1 cellular context compared by ENCODE assay signal in the genomic region with DNA sequence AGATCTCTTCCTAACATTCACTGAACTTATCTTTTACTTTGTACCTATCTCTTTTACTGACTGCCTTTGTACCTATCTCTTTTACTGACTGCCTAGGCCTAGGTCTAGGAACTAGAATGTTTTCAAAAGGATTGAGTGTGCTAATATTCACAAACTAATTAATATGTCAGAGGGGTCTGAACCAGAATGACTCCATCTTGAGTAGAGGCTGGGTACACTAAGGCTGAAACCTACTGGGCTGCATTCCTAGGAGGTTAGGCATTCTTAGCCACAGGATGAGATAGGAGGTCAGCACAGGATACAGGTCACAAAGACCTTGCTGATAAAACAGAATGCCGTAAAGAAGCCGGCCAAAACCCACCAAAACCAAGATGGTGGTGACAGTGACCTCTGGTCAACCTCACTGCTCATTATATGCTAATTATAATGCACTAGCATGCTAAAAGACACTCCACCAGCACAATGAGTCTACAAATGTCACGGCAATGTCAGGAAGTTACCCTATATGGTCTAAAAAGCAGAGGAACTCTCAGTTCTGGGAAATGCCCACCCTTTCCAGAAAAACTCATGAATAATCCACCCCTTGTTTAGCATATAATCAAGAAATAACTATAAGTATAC.
A peak's percentile ranks its signal among the peaks of the same experiment; 100 is the strongest.
TF ChIP-seq lines count a peak whose summit lies in the region.

No MANE protein-coding gene starts in this region.

TF ChIP-seq in K562, 482 proteins besides CTCF, POLR2A, EP300 and RAD21 (continues in another document):
- TF ChIP-seq TRIM24 (IDR thresholded peaks at IDR 0.05): no peak
- peak; percentile 39; the same call in 1 of the 2 replicates for TF ChIP-seq DPF2 (IDR thresholded peaks at IDR 0.05)
- no peak for TF ChIP-seq ZNF217 (CRISPR knock-in tag; IDR thresholded peaks at IDR 0.05)
- TF ChIP-seq BCOR (IDR thresholded peaks at IDR 0.05): no peak
- TF ChIP-seq RFX5 (IDR thresholded peaks at IDR 0.05; ENCODE audit: low read depth, low read length): no peak
- TF ChIP-seq, protein P1, sequence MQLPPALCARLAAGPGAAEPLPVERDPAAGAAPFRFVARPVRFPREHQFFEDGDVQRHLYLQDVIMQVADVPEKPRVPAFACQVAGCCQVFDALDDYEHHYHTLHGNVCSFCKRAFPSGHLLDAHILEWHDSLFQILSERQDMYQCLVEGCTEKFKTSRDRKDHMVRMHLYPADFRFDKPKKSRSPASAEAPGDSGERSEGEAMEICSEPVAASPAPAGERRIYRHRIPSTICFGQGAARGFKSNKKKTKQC (CRISPR knock-in tag; IDR thresholded peaks at IDR 0.05): no peak
- TF ChIP-seq, protein P2, sequence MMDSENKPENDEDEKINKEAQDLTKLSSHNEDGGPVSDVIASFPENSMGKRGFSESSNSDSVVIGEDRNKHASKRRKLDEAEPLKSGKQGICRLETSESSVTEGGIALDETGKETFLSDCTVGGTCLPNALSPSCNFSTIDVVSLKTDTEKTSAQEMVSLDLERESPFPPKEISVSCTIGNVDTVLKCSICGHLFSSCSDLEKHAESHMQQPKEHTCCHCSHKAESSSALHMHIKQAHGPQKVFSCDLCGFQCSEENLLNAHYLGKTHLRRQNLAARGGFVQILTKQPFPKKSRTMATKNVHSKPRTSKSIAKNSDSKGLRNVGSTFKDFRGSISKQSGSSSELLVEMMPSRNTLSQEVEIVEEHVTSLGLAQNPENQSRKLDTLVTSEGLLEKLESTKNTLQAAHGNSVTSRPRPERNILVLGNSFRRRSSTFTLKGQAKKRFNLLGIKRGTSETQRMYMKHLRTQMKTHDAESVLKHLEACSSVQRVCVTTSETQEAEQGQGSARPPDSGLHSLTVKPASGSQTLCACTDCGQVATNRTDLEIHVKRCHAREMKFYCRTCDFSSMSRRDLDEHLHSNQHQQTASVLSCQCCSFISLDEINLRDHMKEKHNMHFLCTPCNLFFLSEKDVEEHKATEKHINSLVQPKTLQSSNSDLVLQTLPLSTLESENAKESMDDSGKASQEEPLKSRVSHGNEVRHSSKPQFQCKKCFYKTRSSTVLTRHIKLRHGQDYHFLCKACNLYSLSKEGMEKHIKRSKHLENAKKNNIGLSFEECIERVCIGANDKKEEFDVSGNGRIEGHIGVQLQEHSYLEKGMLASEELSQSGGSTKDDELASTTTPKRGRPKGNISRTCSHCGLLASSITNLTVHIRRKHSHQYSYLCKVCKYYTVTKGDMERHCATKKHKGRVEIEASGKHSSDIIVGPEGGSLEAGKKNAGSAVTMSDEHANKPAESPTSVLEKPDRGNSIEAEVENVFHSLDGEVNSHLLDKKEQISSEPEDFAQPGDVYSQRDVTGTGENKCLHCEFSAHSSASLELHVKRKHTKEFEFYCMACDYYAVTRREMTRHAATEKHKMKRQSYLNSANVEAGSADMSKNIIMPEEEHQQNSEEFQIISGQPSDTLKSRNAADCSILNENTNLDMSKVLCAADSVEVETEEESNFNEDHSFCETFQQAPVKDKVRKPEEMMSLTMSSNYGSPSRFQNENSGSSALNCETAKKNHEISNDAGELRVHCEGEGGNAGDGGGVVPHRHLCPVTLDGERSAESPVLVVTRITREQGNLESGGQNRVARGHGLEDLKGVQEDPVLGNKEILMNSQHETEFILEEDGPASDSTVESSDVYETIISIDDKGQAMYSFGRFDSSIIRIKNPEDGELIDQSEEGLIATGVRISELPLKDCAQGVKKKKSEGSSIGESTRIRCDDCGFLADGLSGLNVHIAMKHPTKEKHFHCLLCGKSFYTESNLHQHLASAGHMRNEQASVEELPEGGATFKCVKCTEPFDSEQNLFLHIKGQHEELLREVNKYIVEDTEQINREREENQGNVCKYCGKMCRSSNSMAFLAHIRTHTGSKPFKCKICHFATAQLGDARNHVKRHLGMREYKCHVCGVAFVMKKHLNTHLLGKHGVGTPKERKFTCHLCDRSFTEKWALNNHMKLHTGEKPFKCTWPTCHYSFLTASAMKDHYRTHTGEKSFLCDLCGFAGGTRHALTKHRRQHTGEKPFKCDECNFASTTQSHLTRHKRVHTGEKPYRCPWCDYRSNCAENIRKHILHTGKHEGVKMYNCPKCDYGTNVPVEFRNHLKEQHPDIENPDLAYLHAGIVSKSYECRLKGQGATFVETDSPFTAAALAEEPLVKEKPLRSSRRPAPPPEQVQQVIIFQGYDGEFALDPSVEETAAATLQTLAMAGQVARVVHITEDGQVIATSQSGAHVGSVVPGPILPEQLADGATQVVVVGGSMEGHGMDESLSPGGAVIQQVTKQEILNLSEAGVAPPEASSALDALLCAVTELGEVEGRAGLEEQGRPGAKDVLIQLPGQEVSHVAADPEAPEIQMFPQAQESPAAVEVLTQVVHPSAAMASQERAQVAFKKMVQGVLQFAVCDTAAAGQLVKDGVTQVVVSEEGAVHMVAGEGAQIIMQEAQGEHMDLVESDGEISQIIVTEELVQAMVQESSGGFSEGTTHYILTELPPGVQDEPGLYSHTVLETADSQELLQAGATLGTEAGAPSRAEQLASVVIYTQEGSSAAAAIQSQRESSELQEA (IDR thresholded peaks at IDR 0.05; ENCODE audit: low read depth): no peak
- TF ChIP-seq HSF4 (CRISPR knock-in tag; IDR thresholded peaks at IDR 0.05; ENCODE audit: borderline replicate concordance): peak; percentile 98
- peak in 1 of 2 experiments; percentile 88; a peak in 2 of 4 replicates for TF ChIP-seq FOXA3 (CRISPR knock-in tag; conservative IDR thresholded peaks at IDR 0.05 in 1 of 2, IDR thresholded peaks at IDR 0.05 in 1 of 2)
- no peak for TF ChIP-seq SRSF3 (IDR thresholded peaks at IDR 0.05; ENCODE audit: insufficient read depth, low read length)
- TF ChIP-seq IFI16 (CRISPR knock-in tag; IDR thresholded peaks at IDR 0.05): peak; percentile 99
- TF ChIP-seq ZNF316 (IDR thresholded peaks at IDR 0.05): peak; percentile 67
- TF ChIP-seq SMAD2 (IDR thresholded peaks at IDR 0.05; ENCODE audit: low read depth, low read length): no peak
- TF ChIP-seq EP400 (IDR thresholded peaks at IDR 0.05): no peak; the same call in none of the 2 replicates
- TF ChIP-seq, protein P3, sequence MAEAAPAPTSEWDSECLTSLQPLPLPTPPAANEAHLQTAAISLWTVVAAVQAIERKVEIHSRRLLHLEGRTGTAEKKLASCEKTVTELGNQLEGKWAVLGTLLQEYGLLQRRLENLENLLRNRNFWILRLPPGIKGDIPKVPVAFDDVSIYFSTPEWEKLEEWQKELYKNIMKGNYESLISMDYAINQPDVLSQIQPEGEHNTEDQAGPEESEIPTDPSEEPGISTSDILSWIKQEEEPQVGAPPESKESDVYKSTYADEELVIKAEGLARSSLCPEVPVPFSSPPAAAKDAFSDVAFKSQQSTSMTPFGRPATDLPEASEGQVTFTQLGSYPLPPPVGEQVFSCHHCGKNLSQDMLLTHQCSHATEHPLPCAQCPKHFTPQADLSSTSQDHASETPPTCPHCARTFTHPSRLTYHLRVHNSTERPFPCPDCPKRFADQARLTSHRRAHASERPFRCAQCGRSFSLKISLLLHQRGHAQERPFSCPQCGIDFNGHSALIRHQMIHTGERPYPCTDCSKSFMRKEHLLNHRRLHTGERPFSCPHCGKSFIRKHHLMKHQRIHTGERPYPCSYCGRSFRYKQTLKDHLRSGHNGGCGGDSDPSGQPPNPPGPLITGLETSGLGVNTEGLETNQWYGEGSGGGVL (CRISPR knock-in tag; IDR thresholded peaks at IDR 0.05): peak; percentile 98
- TF ChIP-seq FOXM1 (IDR thresholded peaks at IDR 0.05; ENCODE audit: low read depth): no peak; the same call in 1 of the 2 replicates
- TF ChIP-seq FOXM1 (CRISPR knock-in tag; IDR thresholded peaks at IDR 0.05; ENCODE audit: low read depth): no peak
- peak; percentile 59 for TF ChIP-seq DACH1 (IDR thresholded peaks at IDR 0.05; ENCODE audit: partially characterized antibody)
- TF ChIP-seq, protein P4, sequence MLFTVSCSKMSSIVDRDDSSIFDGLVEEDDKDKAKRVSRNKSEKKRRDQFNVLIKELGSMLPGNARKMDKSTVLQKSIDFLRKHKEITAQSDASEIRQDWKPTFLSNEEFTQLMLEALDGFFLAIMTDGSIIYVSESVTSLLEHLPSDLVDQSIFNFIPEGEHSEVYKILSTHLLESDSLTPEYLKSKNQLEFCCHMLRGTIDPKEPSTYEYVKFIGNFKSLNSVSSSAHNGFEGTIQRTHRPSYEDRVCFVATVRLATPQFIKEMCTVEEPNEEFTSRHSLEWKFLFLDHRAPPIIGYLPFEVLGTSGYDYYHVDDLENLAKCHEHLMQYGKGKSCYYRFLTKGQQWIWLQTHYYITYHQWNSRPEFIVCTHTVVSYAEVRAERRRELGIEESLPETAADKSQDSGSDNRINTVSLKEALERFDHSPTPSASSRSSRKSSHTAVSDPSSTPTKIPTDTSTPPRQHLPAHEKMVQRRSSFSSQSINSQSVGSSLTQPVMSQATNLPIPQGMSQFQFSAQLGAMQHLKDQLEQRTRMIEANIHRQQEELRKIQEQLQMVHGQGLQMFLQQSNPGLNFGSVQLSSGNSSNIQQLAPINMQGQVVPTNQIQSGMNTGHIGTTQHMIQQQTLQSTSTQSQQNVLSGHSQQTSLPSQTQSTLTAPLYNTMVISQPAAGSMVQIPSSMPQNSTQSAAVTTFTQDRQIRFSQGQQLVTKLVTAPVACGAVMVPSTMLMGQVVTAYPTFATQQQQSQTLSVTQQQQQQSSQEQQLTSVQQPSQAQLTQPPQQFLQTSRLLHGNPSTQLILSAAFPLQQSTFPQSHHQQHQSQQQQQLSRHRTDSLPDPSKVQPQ (CRISPR knock-in tag; IDR thresholded peaks at IDR 0.05; ENCODE audit: borderline replicate concordance): peak; percentile 98
- TF ChIP-seq DNMT1 (IDR thresholded peaks at IDR 0.05): 0 out of 2 replicates have a peak, but pooled peaks have one; percentile 52
- TF ChIP-seq, protein P5, sequence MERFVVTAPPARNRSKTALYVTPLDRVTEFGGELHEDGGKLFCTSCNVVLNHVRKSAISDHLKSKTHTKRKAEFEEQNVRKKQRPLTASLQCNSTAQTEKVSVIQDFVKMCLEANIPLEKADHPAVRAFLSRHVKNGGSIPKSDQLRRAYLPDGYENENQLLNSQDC (CRISPR knock-in tag; IDR thresholded peaks at IDR 0.05): 0 out of 2 replicates have a peak, but pooled peaks have one; percentile 81
- TF ChIP-seq GTF2A2 (tag; IDR thresholded peaks at IDR 0.05): peak; percentile 99
- no peak for TF ChIP-seq ZNF431 (CRISPR knock-in tag; IDR thresholded peaks at IDR 0.05)
- peak; percentile 55 for TF ChIP-seq HDAC3 (IDR thresholded peaks at IDR 0.05; ENCODE audit: borderline replicate concordance, partially characterized antibody)
- peak; percentile 72 for TF ChIP-seq ZFP36 (IDR thresholded peaks at IDR 0.05; ENCODE audit: low read depth, low read length, partially characterized antibody)
- TF ChIP-seq ELF1 (tag; IDR thresholded peaks at IDR 0.05): peak; percentile 76
- no peak for TF ChIP-seq ZKSCAN1 (IDR thresholded peaks at IDR 0.05; ENCODE audit: low read depth, low read length)
- peak; percentile 32 for TF ChIP-seq MAFK (IDR thresholded peaks at IDR 0.05; ENCODE audit: low read length)
- no peak for TF ChIP-seq YBX1 (IDR thresholded peaks at IDR 0.05)
- TF ChIP-seq ZNF165 (CRISPR knock-in tag; IDR thresholded peaks at IDR 0.05; ENCODE audit: borderline replicate concordance): peak; percentile 99
- peak; percentile 99 for TF ChIP-seq ZNF174 (CRISPR knock-in tag; IDR thresholded peaks at IDR 0.05)
- no peak for TF ChIP-seq CBX5 (IDR thresholded peaks at IDR 0.05; ENCODE audit: borderline replicate concordance, low read depth)
- TF ChIP-seq SMARCB1 (IDR thresholded peaks at IDR 0.05; ENCODE audit: insufficient read length, low read depth): no peak
- peak; percentile 64 for TF ChIP-seq EGR1 (conservative IDR thresholded peaks at IDR 0.05)
- TF ChIP-seq, protein P6, sequence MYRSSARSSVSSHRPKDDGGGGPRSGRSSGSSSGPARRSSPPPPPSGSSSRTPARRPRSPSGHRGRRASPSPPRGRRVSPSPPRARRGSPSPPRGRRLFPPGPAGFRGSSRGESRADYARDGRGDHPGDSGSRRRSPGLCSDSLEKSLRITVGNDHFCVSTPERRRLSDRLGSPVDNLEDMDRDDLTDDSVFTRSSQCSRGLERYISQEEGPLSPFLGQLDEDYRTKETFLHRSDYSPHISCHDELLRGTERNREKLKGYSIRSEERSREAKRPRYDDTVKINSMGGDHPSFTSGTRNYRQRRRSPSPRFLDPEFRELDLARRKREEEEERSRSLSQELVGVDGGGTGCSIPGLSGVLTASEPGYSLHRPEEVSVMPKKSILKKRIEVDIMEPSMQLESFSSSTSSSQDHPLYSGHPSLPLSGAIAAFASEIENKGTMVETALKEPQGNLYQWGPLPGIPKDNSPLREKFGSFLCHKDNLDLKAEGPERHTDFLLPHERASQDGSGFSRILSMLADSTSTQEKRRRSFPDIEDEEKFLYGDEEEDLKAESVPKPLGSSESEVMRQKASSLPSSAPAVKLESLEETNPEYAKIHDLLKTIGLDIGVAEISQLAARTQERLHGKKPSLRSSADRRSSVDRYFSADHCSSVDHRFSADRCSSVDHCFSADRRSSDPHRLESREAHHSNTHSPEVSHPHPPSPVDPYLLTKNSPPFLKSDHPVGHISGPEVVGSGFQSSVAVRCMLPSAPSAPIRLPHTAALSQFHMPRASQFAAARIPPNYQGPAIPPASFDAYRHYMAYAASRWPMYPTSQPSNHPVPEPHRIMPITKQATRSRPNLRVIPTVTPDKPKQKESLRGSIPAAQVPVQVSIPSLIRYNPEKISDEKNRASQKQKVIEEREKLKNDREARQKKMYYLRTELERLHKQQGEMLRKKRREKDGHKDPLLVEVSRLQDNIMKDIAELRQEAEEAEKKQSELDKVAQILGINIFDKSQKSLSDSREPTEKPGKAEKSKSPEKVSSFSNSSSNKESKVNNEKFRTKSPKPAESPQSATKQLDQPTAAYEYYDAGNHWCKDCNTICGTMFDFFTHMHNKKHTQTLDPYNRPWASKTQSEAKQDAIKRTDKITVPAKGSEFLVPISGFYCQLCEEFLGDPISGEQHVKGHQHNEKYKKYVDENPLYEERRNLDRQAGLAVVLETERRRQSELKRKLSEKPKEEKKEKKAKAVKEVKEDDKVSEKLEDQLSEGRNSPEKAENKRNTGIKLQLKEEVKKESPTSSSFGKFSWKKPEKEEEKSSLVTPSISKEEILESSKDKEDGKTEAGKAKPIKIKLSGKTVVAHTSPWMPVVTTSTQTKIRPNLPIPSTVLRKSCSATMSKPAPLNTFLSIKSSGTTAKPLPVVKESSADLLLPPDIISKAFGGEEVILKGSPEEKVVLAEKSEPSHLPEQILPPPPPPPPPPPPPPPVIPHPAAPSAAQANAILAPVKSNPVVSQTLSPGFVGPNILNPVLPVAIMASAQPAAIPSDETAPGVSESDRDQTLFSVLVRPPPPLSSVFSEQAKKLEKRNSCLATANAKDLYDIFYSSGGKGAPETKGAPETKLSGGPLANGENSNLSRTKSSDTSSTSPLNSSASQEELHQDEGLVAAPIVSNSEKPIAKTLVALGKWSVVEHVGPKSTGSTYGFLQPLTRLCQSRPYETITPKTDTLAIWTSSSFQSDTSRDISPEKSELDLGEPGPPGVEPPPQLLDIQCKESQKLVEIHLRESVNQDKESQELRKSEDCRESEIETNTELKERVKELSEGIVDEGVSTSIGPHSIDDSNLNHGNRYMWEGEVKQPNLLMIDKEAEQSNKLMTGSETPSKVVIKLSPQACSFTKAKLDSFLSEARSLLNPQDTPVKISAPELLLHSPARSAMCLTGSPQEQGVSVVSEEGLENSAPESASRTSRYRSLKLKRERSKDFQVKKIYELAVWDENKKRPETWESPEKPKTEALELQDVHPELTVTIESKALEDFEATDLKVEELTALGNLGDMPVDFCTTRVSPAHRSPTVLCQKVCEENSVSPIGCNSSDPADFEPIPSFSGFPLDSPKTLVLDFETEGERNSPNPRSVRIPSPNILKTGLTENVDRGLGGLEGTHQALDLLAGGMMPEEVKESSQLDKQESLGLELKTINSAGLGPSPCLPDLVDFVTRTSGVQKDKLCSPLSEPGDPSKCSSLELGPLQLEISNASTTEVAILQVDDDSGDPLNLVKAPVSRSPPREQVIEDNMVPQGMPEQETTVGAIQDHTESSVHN (IDR thresholded peaks at IDR 0.05; ENCODE audit: borderline replicate concordance in 1 of 2, low read depth in 1 of 2): no peak
- TF ChIP-seq NFYB (IDR thresholded peaks at IDR 0.05; ENCODE audit: extremely low read depth, insufficient read length): no peak
- no peak for TF ChIP-seq ZNF121 (CRISPR knock-in tag; conservative IDR thresholded peaks at IDR 0.05)
- TF ChIP-seq ZZZ3 (IDR thresholded peaks at IDR 0.05): no peak
